In the genomic region with DNA sequence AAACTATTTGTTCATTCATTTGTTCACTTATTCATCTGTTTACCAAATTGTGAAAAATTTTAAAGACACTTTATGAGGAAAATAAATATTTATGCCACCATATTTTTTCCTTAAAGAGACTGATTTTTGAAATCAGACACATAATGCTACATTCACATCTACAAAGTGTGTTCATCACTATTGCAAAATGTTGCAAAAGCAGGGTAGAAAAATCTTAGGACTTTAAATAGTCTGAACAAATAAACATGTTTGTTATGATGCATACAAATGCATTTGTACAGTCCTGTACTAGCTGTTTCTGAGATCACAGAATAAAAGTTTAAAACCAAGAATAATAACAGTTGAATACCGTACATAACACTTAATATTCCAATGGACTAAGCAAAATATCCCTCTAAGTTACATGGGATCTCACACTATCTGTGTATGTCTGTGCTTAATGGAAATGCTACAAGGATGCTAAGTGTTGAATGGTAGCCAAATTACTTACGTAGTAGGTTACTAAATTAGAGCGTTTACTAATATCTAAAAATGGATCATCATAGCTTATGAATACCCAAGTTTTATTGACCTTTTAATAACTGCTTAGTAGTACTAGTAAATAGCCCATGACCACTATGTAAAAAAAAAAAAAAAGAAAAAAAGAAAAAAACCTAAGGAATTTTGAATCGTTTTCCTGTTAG, we compare ENCODE assay signal across 12 cellular contexts.
"Had no signal": no experiment of that assay in that cellular context is flagged by ENCODE, and none has a peak within 500 bp of the region (broad histone marks: within the 10 kb centered on the region; RNA-seq: fewer than 3 reads in every experiment).

No MANE protein-coding gene starts in this region.

- H3K9ac ChIP-seq: parathyroid adenoma had no signal

- DNase-seq: activated CD4-positive, alpha-beta T cell treated with anti-CD3 and anti-CD28 coated beads, Interleukin-2, amount 50 U/mL, for 48 hours; activated CD4-positive, CD25-positive, alpha-beta regulatory T cell treated with anti-CD3 and anti-CD28 coated beads, Interleukin-2, amount 50 U/mL, for 72 hours; activated naive CD8-positive, alpha-beta T cell treated with anti-CD3 and anti-CD28 coated beads, Interleukin-2, amount 10 ng/mL, durations not matched to agents 7 days and 5 days; activated T-cell treated with anti-CD3 and anti-CD28 coated beads, Interleukin-2, amount 50 U/mL, for 48 hours; gastrocnemius medialis; heart right ventricle; mesendoderm; retina; stimulated activated naive CD4-positive, alpha-beta T cell; substantia nigra had no signal

- H3K27ac ChIP-seq: gastrocnemius medialis, heart right ventricle, parathyroid adenoma, skin epidermis had no signal

- H3K27me3 ChIP-seq: gastrocnemius medialis, heart right ventricle had no signal

- H3K9me3 ChIP-seq: gastrocnemius medialis had no signal

- H3K4me3 ChIP-seq: gastrocnemius medialis, skin epidermis had no signal
